Comparison of ENCODE assay signal across 8 cellular contexts in genomic region chr5:58582411-58583393, GRCh38. TPM values are rescaled to one million over a fixed set of nuclear protein-coding genes. Genes with fewer than 3 reads are reported as not detected.
DNase-seq lines count a peak whose midpoint lies in the region; ATAC-seq and TF ChIP-seq lines count a peak whose summit lies in the region.

Gene RAB3C (plus strand): TSS chr5:58583075. CDS start chr5:58583209, 134 bp downstream.

- DNase-seq in DMS79 treated with DMSO at 0.1 percent for 48 hours (lab: John Stamatoyannopoulos, UW) (peak; percentile 78), NT2/D1 (ENCODE audit: low read depth, low spot score) (peak; percentile 87), globus pallidus (ENCODE audit: low spot score) (peak; percentile 90), neural crest cell (ENCODE audit: low read depth, low spot score) (peak; percentile 84), thoracic aorta (ENCODE audit: low spot score) (peak; percentile 36)
- DNase-seq in activated naive CD4-positive, alpha-beta T cell treated with anti-CD3 and anti-CD28 coated beads, Interleukin-2, amount 50 U/mL, for 72 hours (ENCODE audit: low spot score in 2 of 2), result peak in 1 of 2 donors; percentile 65

- H3K9me3 Mint-ChIP-seq in activated naive CD4-positive, alpha-beta T cell treated with anti-CD3 and anti-CD28 coated beads, Interleukin-2, amount 50 U/mL, for 72 hours, result no peaks in the 10 kb centered on the region
- no peaks in the 10 kb centered on the region for H3K9me3 Mint-ChIP-seq in neural crest cell

- H3K9me3 ChIP-seq in HUES48 (ENCODE audit: control insufficient read depth, insufficient read depth, low read length), result no peaks in the 10 kb centered on the region
- H3K9me3 ChIP-seq in NT2/D1 (ENCODE audit: insufficient read depth, low read length), result no peaks in the 10 kb centered on the region
- no peaks in the 10 kb centered on the region for H3K9me3 ChIP-seq in thoracic aorta

- peaks cover 7 to 10% of the 10 kb centered on the region in 2 donors for H3K36me3 Mint-ChIP-seq in activated naive CD4-positive, alpha-beta T cell treated with anti-CD3 and anti-CD28 coated beads, Interleukin-2, amount 50 U/mL, for 72 hours
- H3K36me3 Mint-ChIP-seq in neural crest cell (ENCODE audit: low read depth), result no peaks in the 10 kb centered on the region

- H3K4me1 ChIP-seq in HUES48 (ENCODE audit: control insufficient read depth, insufficient read depth, low read length) (peaks cover 8% of the 10 kb centered on the region; the same call in 1 of the 2 replicates), NT2/D1 (ENCODE audit: insufficient read depth, insufficient read length) (no peaks in the 10 kb centered on the region), thoracic aorta (ENCODE audit: control insufficient read depth in 1 of 2, low read depth in 2 of 2) (peaks cover 8 to 10% of the 10 kb centered on the region in 2 donors)

- peaks cover 50% of the 10 kb centered on the region for H3K27me3 Mint-ChIP-seq in neural crest cell (ENCODE audit: low read depth)

- H3K27me3 ChIP-seq in HUES48 (ENCODE audit: control insufficient read depth, insufficient read depth, low read length) (peaks cover 30% of the 10 kb centered on the region), NT2/D1 (ENCODE audit: insufficient read depth, insufficient read length) (peaks cover 38% of the 10 kb centered on the region), thoracic aorta (replicated peaks; ENCODE audit: insufficient read depth) (peaks cover 5% of the 10 kb centered on the region)

- TF ChIP-seq CTCF in neural crest cell (conservative IDR thresholded peaks at IDR 0.05), result no peak
- TF ChIP-seq CTCF in thoracic aorta (IDR thresholded peaks at IDR 0.05), result no peak

- H3K27ac ChIP-seq in HUES48 (ENCODE audit: low read depth, low read length) (peak within 1 kb of the TSS; percentile 50), thoracic aorta (no peak within 1 kb of the TSS)

- H3K4me1 Mint-ChIP-seq in neural crest cell, result peaks cover 25% of the 10 kb centered on the region

- peak within 1 kb of the TSS; percentile 91 for H3K4me3 ChIP-seq in HUES48 (ENCODE audit: low read depth, low read length)
- H3K4me3 ChIP-seq in NT2/D1 (ENCODE audit: insufficient read length, low read depth), result peak within 1 kb of the TSS; percentile 84
- peak within 1 kb of the TSS; percentile 72 for H3K4me3 ChIP-seq in thoracic aorta

- H3K9ac ChIP-seq in HUES48 (ENCODE audit: low read depth, low read length), result peak within 1 kb of the TSS; percentile 56
- H3K9ac ChIP-seq in NT2/D1 (ENCODE audit: insufficient read length, low read depth), result peak within 1 kb of the TSS; percentile 80

- no peak within 1 kb of the TSS for H3K27ac Mint-ChIP-seq in activated naive CD4-positive, alpha-beta T cell treated with anti-CD3 and anti-CD28 coated beads, Interleukin-2, amount 50 U/mL, for 72 hours
- peak within 1 kb of the TSS; percentile 51 for H3K27ac Mint-ChIP-seq in neural crest cell (ENCODE audit: unreplicated experiment)

- H3K36me3 ChIP-seq in HUES48 (ENCODE audit: control insufficient read depth, insufficient read depth, low read length) (no peaks in the 10 kb centered on the region), NT2/D1 (ENCODE audit: insufficient read depth, insufficient read length, low read length) (no peaks in the 10 kb centered on the region), thoracic aorta (no peaks in the 10 kb centered on the region)

- ATAC-seq in GM21529 (IDR thresholded peaks at IDR 0.05; ENCODE audit: unreplicated experiment) (peak; percentile 100), thoracic aorta (ENCODE audit: insufficient number of reproducible peaks, low FRiP score, low read depth) (peak; percentile 47)
- peak; percentile 71 to 100 for ATAC-seq in activated naive CD4-positive, alpha-beta T cell treated with anti-CD3 and anti-CD28 coated beads, Interleukin-2, amount 50 U/mL, for 72 hours

- peak within 1 kb of the TSS; percentile 98 for H3K4me3 Mint-ChIP-seq in neural crest cell

RNA-seq across cellular contexts. Expression of gene RAB3C, which starts in this region (rescaled TPM):
- total RNA-seq in activated naive CD4-positive, alpha-beta T cell treated with anti-CD3 and anti-CD28 coated beads, Interleukin-2, amount 50 U/mL, for 72 hours, result not detected
- 13.6 and 21.7 TPM in 2 replicates for total RNA-seq in neural crest cell
- 1 to 10 TPM in 1 of 2 donors, under 1 TPM in 1; 0.41 to 2.8 TPM for total RNA-seq in thoracic aorta

Comparison
In these comparisons a context has a peak if more than half of its experiments do, and no peak if none do; other contexts are left out.
1. Peak in ATAC-seq in activated naive CD4-positive, alpha-beta T cell treated with anti-CD3 and anti-CD28 coated beads, Interleukin-2, amount 50 U/mL, for 72 hours; RNA of the gene not detected or under 1 TPM.
2. ATAC-seq: peak in every context shown above with its lines; median percentile 100 in GM21529; 86 in activated naive CD4-positive, alpha-beta T cell treated with anti-CD3 and anti-CD28 coated beads, Interleukin-2, amount 50 U/mL, for 72 hours; 47 in thoracic aorta.